Comparison of ENCODE assay signal across 1 cellular context in genomic region chr19:51339687-51340656, GRCh38.
TF ChIP-seq lines count a peak whose summit lies in the region.

No MANE protein-coding gene starts in this region.

TF ChIP-seq in K562, 482 proteins besides CTCF, POLR2A, EP300 and RAD21 (continued from another document and continues in another):
- no peak for TF ChIP-seq TSHZ1 (CRISPR knock-in tag; IDR thresholded peaks at IDR 0.05)
- TF ChIP-seq, protein P1, sequence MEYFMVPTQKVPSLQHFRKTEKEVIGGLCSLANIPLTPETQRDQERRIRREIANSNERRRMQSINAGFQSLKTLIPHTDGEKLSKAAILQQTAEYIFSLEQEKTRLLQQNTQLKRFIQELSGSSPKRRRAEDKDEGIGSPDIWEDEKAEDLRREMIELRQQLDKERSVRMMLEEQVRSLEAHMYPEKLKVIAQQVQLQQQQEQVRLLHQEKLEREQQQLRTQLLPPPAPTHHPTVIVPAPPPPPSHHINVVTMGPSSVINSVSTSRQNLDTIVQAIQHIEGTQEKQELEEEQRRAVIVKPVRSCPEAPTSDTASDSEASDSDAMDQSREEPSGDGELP (CRISPR knock-in tag; IDR thresholded peaks at IDR 0.05; ENCODE audit: borderline replicate concordance): peak; percentile 94
- 0 out of 2 replicates have a peak, but pooled peaks have one; percentile 19 for TF ChIP-seq GABPA (tag; conservative IDR thresholded peaks at IDR 0.05; ENCODE audit: low read depth)
- peak; percentile 68; the same call in 1 of the 2 replicates for TF ChIP-seq TOE1 (IDR thresholded peaks at IDR 0.05; ENCODE audit: borderline replicate concordance)
- TF ChIP-seq TOE1 (CRISPR knock-in tag; IDR thresholded peaks at IDR 0.05; ENCODE audit: borderline replicate concordance, low read depth): 0 out of 2 replicates have a peak, but pooled peaks have one; percentile 37
- peak; percentile 78 to 92; a peak in 3 of 4 replicates for TF ChIP-seq NONO (IDR thresholded peaks at IDR 0.05; ENCODE audit: low read depth in 2 of 2, low read length in 1 of 2)
- no peak for TF ChIP-seq CEBPG (CRISPR knock-in tag; IDR thresholded peaks at IDR 0.05)
- no peak for TF ChIP-seq CEBPG (tag; conservative IDR thresholded peaks at IDR 0.05 in 1 of 2, IDR thresholded peaks at IDR 0.05 in 1 of 2)
- TF ChIP-seq NR2C1 (IDR thresholded peaks at IDR 0.05): no peak
- 0 out of 2 replicates have a peak, but pooled peaks have one; percentile 7 for TF ChIP-seq NR2C1 (tag; IDR thresholded peaks at IDR 0.05)
- no peak for TF ChIP-seq ATF6 (CRISPR knock-in tag; IDR thresholded peaks at IDR 0.05)
- no peak for TF ChIP-seq U2AF2 (optimal IDR thresholded peaks at IDR 0.05; ENCODE audit: low read depth, low read length)
- peak; percentile 54; the same call in 1 of the 2 replicates for TF ChIP-seq ZBTB40 (IDR thresholded peaks at IDR 0.05)
- no peak for TF ChIP-seq ZBTB40 (CRISPR knock-in tag; IDR thresholded peaks at IDR 0.05)
- peak; percentile 83 for TF ChIP-seq CTCFL (IDR thresholded peaks at IDR 0.05; ENCODE audit: borderline replicate concordance, insufficient read depth, low read depth, low read length, poor library complexity, severe bottlenecking)
- TF ChIP-seq, protein P2, sequence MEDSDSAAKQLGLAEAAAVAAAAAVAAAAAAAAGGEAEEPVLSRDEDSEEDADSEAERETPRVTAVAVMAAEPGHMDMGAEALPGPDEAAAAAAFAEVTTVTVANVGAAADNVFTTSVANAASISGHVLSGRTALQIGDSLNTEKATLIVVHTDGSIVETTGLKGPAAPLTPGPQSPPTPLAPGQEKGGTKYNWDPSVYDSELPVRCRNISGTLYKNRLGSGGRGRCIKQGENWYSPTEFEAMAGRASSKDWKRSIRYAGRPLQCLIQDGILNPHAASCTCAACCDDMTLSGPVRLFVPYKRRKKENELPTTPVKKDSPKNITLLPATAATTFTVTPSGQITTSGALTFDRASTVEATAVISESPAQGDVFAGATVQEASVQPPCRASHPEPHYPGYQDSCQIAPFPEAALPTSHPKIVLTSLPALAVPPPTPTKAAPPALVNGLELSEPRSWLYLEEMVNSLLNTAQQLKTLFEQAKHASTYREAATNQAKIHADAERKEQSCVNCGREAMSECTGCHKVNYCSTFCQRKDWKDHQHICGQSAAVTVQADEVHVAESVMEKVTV (CRISPR knock-in tag; IDR thresholded peaks at IDR 0.05): no peak
- peak; percentile 85 for TF ChIP-seq TBP (optimal IDR thresholded peaks at IDR 0.05; ENCODE audit: low read depth, low read length)
- TF ChIP-seq ZNF778 (CRISPR knock-in tag; IDR thresholded peaks at IDR 0.05): no peak
- TF ChIP-seq JUND (IDR thresholded peaks at IDR 0.05; ENCODE audit: borderline replicate concordance, low read depth, low read length): 0 out of 2 replicates have a peak, but pooled peaks have one; percentile 1
- no peak; the same call in 2 of the 3 replicates for TF ChIP-seq JUND (tag; IDR thresholded peaks at IDR 0.05; ENCODE audit: borderline replicate concordance, low read depth, low read length)
- TF ChIP-seq ZNF124 (CRISPR knock-in tag; IDR thresholded peaks at IDR 0.05): no peak
- TF ChIP-seq KLF1 (tag; IDR thresholded peaks at IDR 0.05): peak; percentile 37; the same call in 1 of the 2 replicates
- no peak for TF ChIP-seq NR4A1 (CRISPR knock-in tag; IDR thresholded peaks at IDR 0.05)
- peak; percentile 58; the same call in 1 of the 2 replicates for TF ChIP-seq NR4A1 (tag; IDR thresholded peaks at IDR 0.05)
- TF ChIP-seq GABPB1 (CRISPR knock-in tag; IDR thresholded peaks at IDR 0.05): peak; percentile 72; the same call in 1 of the 2 replicates
- no peak for TF ChIP-seq ZBTB17 (CRISPR knock-in tag; IDR thresholded peaks at IDR 0.05)
- peak; percentile 68 for TF ChIP-seq KDM5B (IDR thresholded peaks at IDR 0.05; ENCODE audit: insufficient replicate concordance, low read depth, low read length)
- TF ChIP-seq ZNF766 (CRISPR knock-in tag; conservative IDR thresholded peaks at IDR 0.05): peak; percentile 74; the same call in 1 of the 2 replicates
- no peak; the same call in 1 of the 2 replicates for TF ChIP-seq TEAD4 (IDR thresholded peaks at IDR 0.05; ENCODE audit: low read length)
- TF ChIP-seq TEAD4 (CRISPR knock-in tag; IDR thresholded peaks at IDR 0.05; ENCODE audit: borderline replicate concordance): peak; percentile 76; the same call in 1 of the 2 replicates
- no peak for TF ChIP-seq KAT8 (IDR thresholded peaks at IDR 0.05; ENCODE audit: low read depth)
- TF ChIP-seq, protein P3, sequence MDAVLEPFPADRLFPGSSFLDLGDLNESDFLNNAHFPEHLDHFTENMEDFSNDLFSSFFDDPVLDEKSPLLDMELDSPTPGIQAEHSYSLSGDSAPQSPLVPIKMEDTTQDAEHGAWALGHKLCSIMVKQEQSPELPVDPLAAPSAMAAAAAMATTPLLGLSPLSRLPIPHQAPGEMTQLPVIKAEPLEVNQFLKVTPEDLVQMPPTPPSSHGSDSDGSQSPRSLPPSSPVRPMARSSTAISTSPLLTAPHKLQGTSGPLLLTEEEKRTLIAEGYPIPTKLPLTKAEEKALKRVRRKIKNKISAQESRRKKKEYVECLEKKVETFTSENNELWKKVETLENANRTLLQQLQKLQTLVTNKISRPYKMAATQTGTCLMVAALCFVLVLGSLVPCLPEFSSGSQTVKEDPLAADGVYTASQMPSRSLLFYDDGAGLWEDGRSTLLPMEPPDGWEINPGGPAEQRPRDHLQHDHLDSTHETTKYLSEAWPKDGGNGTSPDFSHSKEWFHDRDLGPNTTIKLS (IDR thresholded peaks at IDR 0.05; ENCODE audit: borderline replicate concordance, low read depth): peak; percentile 82; the same call in 1 of the 2 replicates
- no peak for TF ChIP-seq POLR3A (IDR thresholded peaks at IDR 0.05; ENCODE audit: borderline replicate concordance, extremely low read depth, insufficient read depth, insufficient read length)
- TF ChIP-seq HNRNPLL (IDR thresholded peaks at IDR 0.05; ENCODE audit: low read depth, low read length, poor library complexity, severe bottlenecking): peak; percentile 98
- TF ChIP-seq ZNF551 (CRISPR knock-in tag; IDR thresholded peaks at IDR 0.05): no peak
